ENCODE assay signal across 8 cellular contexts in the genomic region with DNA sequence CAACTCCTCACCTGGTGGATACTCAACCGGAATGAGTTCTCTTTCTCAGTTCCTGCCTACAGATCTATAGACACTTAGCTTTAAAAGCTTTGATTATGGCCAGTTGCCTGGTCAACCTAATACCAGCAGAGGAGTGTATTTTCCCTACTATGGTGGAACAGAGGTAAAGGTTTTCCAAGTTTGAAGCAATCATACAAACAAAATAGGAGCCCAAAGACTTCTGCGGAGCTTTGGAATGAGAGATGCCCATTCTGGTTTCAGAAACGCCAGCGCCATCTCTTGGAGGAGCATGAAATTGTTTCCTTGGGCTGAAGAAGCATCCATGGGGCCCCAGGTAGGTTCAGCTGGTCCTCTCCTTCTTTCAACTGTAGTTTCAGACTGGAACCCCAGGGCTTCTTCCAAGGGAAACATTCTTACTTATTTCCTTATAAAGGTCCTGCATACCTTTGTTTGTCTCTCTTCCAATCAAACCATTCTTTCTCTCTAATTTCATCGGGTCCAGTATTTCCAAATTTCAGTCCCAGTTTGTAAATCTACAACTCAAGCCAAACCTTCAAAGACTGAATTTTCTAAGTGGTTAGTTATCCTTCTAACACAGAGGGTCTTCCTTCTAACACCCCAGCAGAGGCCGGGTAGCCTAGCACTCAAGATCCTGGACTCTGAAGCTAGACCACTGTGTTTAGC.
DNase-seq lines count a peak whose midpoint lies in the region; ATAC-seq and TF ChIP-seq lines count a peak whose summit lies in the region.

No MANE protein-coding gene starts in this region.

- no peaks in the 10 kb centered on the region for H3K79me2 ChIP-seq in ACC112 (ENCODE audit: control insufficient read depth, insufficient read depth, low read length, unreplicated experiment)
- no peaks in the 10 kb centered on the region for H3K79me2 ChIP-seq in GM23248 (ENCODE audit: insufficient read depth)

- peak overlapping the region; percentile 81 for H3K4me2 ChIP-seq in GM23248 (ENCODE audit: unreplicated experiment)

- H3K4me3 ChIP-seq in ACC112 (ENCODE audit: low read depth, low read length), result 0 out of 2 replicates have a peak overlapping the region, but pooled peaks have one; percentile 23
- peak overlapping the region; percentile 25; the same call in 1 of the 2 replicates for H3K4me3 ChIP-seq in GM23248
- H3K4me3 ChIP-seq in fibroblast of pulmonary artery (replicated peaks; ENCODE audit: low read depth, low read length), result no peak overlapping the region

- no peaks in the 10 kb centered on the region for H3K9me3 ChIP-seq in GM23248 (ENCODE audit: low read depth)

- peaks cover 21% of the 10 kb centered on the region for H3K4me1 ChIP-seq in ACC112 (ENCODE audit: control insufficient read depth, insufficient read depth, low read length, unreplicated experiment)
- H3K4me1 ChIP-seq in GM23248 (ENCODE audit: insufficient read depth), result peaks cover 23% of the 10 kb centered on the region

- ATAC-seq in omental fat pad (ENCODE audit: low FRiP score) (peak; percentile 26), GM21526 (IDR thresholded peaks at IDR 0.05; ENCODE audit: low FRiP score, unreplicated experiment) (no peak)

- H3K9ac ChIP-seq in GM23248, result peak overlapping the region; percentile 62

- H3K36me3 ChIP-seq in ACC112 (ENCODE audit: insufficient read depth, low read length) (no peaks in the 10 kb centered on the region), GM23248 (ENCODE audit: low read depth) (no peaks in the 10 kb centered on the region)

- no peaks in the 10 kb centered on the region for H3K27me3 ChIP-seq in ACC112 (ENCODE audit: insufficient read depth, low read length)
- H3K27me3 ChIP-seq in GM23248 (replicated peaks; ENCODE audit: insufficient read depth), result no peaks in the 10 kb centered on the region

- H2AFZ ChIP-seq in ACC112 (ENCODE audit: low read length, unreplicated experiment) (peak overlapping the region; percentile 26), GM23248 (peak overlapping the region; percentile 62; the same call in 1 of the 2 replicates)

- 48 to 51% methylated on average over 6 of the region's 6 CpGs for WGBS in GM23248 (ENCODE audit: low coverage in 1 of 2, low lambda C conversion rate in 2 of 2, missing lambda C conversion rate in 2 of 2), 2 experiments

- in situ Hi-C loops in GM23248 (cut with MboI), result loop anchor here (5.0 kb wide), 1 partner anchor 185 kb away; no protein-coding TSS in a partner anchor

- H3F3A ChIP-seq in GM23248 (ENCODE audit: insufficient read depth), result peaks cover 15% of the 10 kb centered on the region

- no peaks in the 10 kb centered on the region for H3K9me2 ChIP-seq in GM23248 (ENCODE audit: insufficient read depth)

- DNase-seq in GM23248, result peak; percentile 89
- peak; percentile 90 for DNase-seq in NCI-H2196 (lab: John Stamatoyannopoulos, UW; ENCODE audit: unreplicated experiment)
- DNase-seq in activated CD4-positive, alpha-beta T cell treated with anti-CD3 and anti-CD28 coated beads, Interleukin-2, amount 50 U/mL, for 1 hour, result peak; percentile 47
- peak; percentile 82 for DNase-seq in fibroblast of pulmonary artery (ENCODE audit: low read depth)
- peak; percentile 41 for DNase-seq in omental fat pad (ENCODE audit: low spot score)
- DNase-seq in MV-4-11 (lab: John Stamatoyannopoulos, UW), result no peak

- H3K27ac ChIP-seq in ACC112 (ENCODE audit: low read depth, low read length) (peak overlapping the region; percentile 89), GM23248 (peak overlapping the region; percentile 82)

- no peaks in the 10 kb centered on the region for H4K20me1 ChIP-seq in GM23248 (ENCODE audit: insufficient read depth)

- TF ChIP-seq CTCF in fibroblast of pulmonary artery (IDR thresholded peaks at IDR 0.05; ENCODE audit: low read length, missing control alignments) (peak; percentile 86), omental fat pad (IDR thresholded peaks at IDR 0.05) (no peak)
